ENCODE assay signal across 16 cellular contexts in the genomic region with DNA sequence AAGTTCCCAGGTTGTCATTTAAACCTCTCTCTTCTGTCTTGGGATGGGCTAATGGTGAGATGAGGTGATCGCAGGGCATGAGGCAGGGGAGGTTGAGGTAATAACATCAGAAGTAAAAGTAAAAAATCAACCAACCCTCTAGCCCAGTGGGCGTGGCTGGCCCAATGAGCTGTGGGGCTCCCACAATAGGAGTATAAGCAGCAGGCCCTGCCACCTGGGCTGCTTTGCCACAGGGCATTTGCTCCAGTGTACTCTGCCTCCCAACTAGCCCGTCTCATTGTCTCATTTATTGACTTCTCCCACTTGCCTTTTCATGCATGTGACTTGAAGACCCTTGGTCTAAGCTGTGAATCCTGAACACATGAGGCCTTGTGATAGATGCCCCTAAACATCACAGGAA.
DNase-seq lines count a peak whose midpoint lies in the region; ATAC-seq and TF ChIP-seq lines count a peak whose summit lies in the region.
"Had no signal": no experiment of that assay in that cellular context is flagged by ENCODE, and none has a peak within 500 bp of the region (broad histone marks: within the 10 kb centered on the region; RNA-seq: fewer than 3 reads in every experiment).

No MANE protein-coding gene starts in this region.

- TF ChIP-seq POLR2A in ovary (IDR thresholded peaks at IDR 0.05), result no peak

- no peak for TF ChIP-seq EP300 in ovary (IDR thresholded peaks at IDR 0.05)

- H3K9ac ChIP-seq in BLaER1 treated with 17β-estradiol and CSF1 and Interleukin-3, amounts not matched to agents 10 nM and 100 nM, result no peak overlapping the region

- ATAC-seq in stimulated activated naive B cell treated with anti-CD40 and anti-IgM and Interleukin-4, amounts not matched to agents 10 μg/mL and 1 μg/mL and 100 μg/mL, for 72 hours (replicated peaks), result no peak
- ATAC-seq: A549; CD8-positive, alpha-beta T cell had no signal

- no peak for TF ChIP-seq CTCF in osteocyte (IDR thresholded peaks at IDR 0.05)
- TF ChIP-seq CTCF in ovary (IDR thresholded peaks at IDR 0.05), result no peak

- H3K36me3 Mint-ChIP-seq in osteocyte (ENCODE audit: unreplicated experiment), result no peaks in the 10 kb centered on the region
- H3K36me3 Mint-ChIP-seq in stimulated activated naive B cell treated with anti-CD40 and anti-IgM and Interleukin-4, amounts not matched to agents 10 μg/mL and 1 μg/mL and 100 μg/mL, for 72 hours, result no peaks in the 10 kb centered on the region
- H3K36me3 Mint-ChIP-seq: CD14-positive monocyte; CD8-positive, alpha-beta T cell had no signal

- H3K27ac ChIP-seq in BLaER1 treated with 17β-estradiol and CSF1 and Interleukin-3, amounts not matched to agents 10 nM and 100 nM, result peak overlapping the region in 2 of 11 experiments; percentile 4 to 17; a peak in 1 of 22 replicates
- H3K27ac ChIP-seq in ovary, result no peak overlapping the region
- H3K27ac ChIP-seq: A549, HL-60 had no signal

- DNase-seq in D341Med (ENCODE audit: low spot score) (peak; percentile 10), ecto neural progenitor cell (ENCODE audit: low spot score) (peak; percentile 16), osteocyte (ENCODE audit: extremely low spot score, unreplicated experiment) (peak; percentile 71), NCI-H2227 treated with DMSO at 0.1 percent for 48 hours (lab: John Stamatoyannopoulos, UW) (no peak), ovary (no peak)
- no peak for DNase-seq in stimulated activated naive B cell treated with anti-CD40 and anti-IgM and Interleukin-4, amounts not matched to agents 10 μg/mL and 1 μg/mL and 100 μg/mL, for 72 hours
- DNase-seq: BE2C, COR-L47, DMS53, GF-D8, HCEC 1CT had no signal

- H3K27me3 Mint-ChIP-seq in osteocyte (ENCODE audit: unreplicated experiment), result no peaks in the 10 kb centered on the region
- H3K27me3 Mint-ChIP-seq in stimulated activated naive B cell treated with anti-CD40 and anti-IgM and Interleukin-4, amounts not matched to agents 10 μg/mL and 1 μg/mL and 100 μg/mL, for 72 hours, result peaks cover 12 to 13% of the 10 kb centered on the region in 2 donors

- H3K27me3 ChIP-seq in BLaER1 treated with 17β-estradiol and CSF1 and Interleukin-3, amounts not matched to agents 10 nM and 100 nM, result no peaks in the 10 kb centered on the region
- H3K27me3 ChIP-seq in ovary, result no peaks in the 10 kb centered on the region

- H3K4me2 ChIP-seq in BLaER1 treated with 17β-estradiol and CSF1 and Interleukin-3, amounts not matched to agents 10 nM and 100 nM, result peak overlapping the region in 6 of 11 experiments; percentile 1 to 28 (median 7); a peak in 5 of 22 replicates
- H3K4me2 ChIP-seq: A549 had no signal

- H4K20me1 ChIP-seq in BLaER1 treated with 17β-estradiol and CSF1 and Interleukin-3, amounts not matched to agents 10 nM and 100 nM, result peaks cover 0 to 100% (median 15%) of the 10 kb centered on the region in 11 experiments; a peak in 12 of 22 replicates

- H3K4me1 Mint-ChIP-seq in osteocyte (ENCODE audit: unreplicated experiment), result no peaks in the 10 kb centered on the region
- H3K4me1 Mint-ChIP-seq in stimulated activated naive B cell treated with anti-CD40 and anti-IgM and Interleukin-4, amounts not matched to agents 10 μg/mL and 1 μg/mL and 100 μg/mL, for 72 hours, result no peaks in the 10 kb centered on the region
- H3K4me1 Mint-ChIP-seq: CD14-positive monocyte had no signal

- H3K4me3 ChIP-seq in BLaER1 treated with 17β-estradiol and CSF1 and Interleukin-3, amounts not matched to agents 10 nM and 100 nM, result no peak overlapping the region
- no peak overlapping the region for H3K4me3 ChIP-seq in ovary
- H3K4me3 ChIP-seq: A549 had no signal

- no peak overlapping the region for H3K4me3 Mint-ChIP-seq in osteocyte (ENCODE audit: unreplicated experiment)
- no peak overlapping the region for H3K4me3 Mint-ChIP-seq in stimulated activated naive B cell treated with anti-CD40 and anti-IgM and Interleukin-4, amounts not matched to agents 10 μg/mL and 1 μg/mL and 100 μg/mL, for 72 hours
- H3K4me3 Mint-ChIP-seq: CD14-positive monocyte; CD8-positive, alpha-beta T cell had no signal

- H3K4me1 ChIP-seq in BLaER1 treated with 17β-estradiol and CSF1 and Interleukin-3, amounts not matched to agents 10 nM and 100 nM, result peaks cover 13 to 94% (median 76%) of the 10 kb centered on the region in 10 experiments
- peaks cover 2% of the 10 kb centered on the region for H3K4me1 ChIP-seq in ovary (ENCODE audit: insufficient read depth)
- H3K4me1 ChIP-seq: A549, BE2C had no signal

- H3K9me3 ChIP-seq in BLaER1 treated with 17β-estradiol and CSF1 and Interleukin-3, amounts not matched to agents 10 nM and 100 nM (replicated peaks in 1 of 11), result no peaks in the 10 kb centered on the region
- H3K9me3 ChIP-seq in ovary, result no peaks in the 10 kb centered on the region
- H3K9me3 ChIP-seq: A549, BE2C had no signal

- no peak overlapping the region for H3K27ac Mint-ChIP-seq in osteocyte (ENCODE audit: unreplicated experiment)
- no peak overlapping the region for H3K27ac Mint-ChIP-seq in stimulated activated naive B cell treated with anti-CD40 and anti-IgM and Interleukin-4, amounts not matched to agents 10 μg/mL and 1 μg/mL and 100 μg/mL, for 72 hours
- H3K27ac Mint-ChIP-seq: CD14-positive monocyte; CD8-positive, alpha-beta T cell had no signal

- H3K36me3 ChIP-seq in BLaER1 treated with 17β-estradiol and CSF1 and Interleukin-3, amounts not matched to agents 10 nM and 100 nM, result peaks cover 0 to 100% (median 13%) of the 10 kb centered on the region in 11 experiments; a peak in 13 of 22 replicates
- H3K36me3 ChIP-seq in ovary, result no peaks in the 10 kb centered on the region
- H3K36me3 ChIP-seq: BE2C had no signal

- peaks cover 3% of the 10 kb centered on the region for H3K9me3 Mint-ChIP-seq in osteocyte (ENCODE audit: unreplicated experiment)
- peaks cover 0 to 2% of the 10 kb centered on the region in 2 donors for H3K9me3 Mint-ChIP-seq in stimulated activated naive B cell treated with anti-CD40 and anti-IgM and Interleukin-4, amounts not matched to agents 10 μg/mL and 1 μg/mL and 100 μg/mL, for 72 hours
- H3K9me3 Mint-ChIP-seq: CD8-positive, alpha-beta T cell had no signal

- WGBS in ovary, 3 donors, result 90 to 95% (median 95%) methylated on average over 3 of the region's 3 CpGs

- intact Hi-C loops in ovary (cut with DNase I), result no loop called here

Comparison
In these comparisons a context has a peak if more than half of its experiments do, and no peak if none do; other contexts are left out.
1. DNase-seq: peak in D341Med (single experiment), ecto neural progenitor cell (single experiment) and osteocyte (single experiment); none in stimulated activated naive B cell treated with anti-CD40 and anti-IgM and Interleukin-4, amounts not matched to agents 10 μg/mL and 1 μg/mL and 100 μg/mL, for 72 hours (single experiment), NCI-H2227 treated with DMSO at 0.1 percent for 48 hours (single experiment) and ovary (0 of 5).